In the genomic region with DNA sequence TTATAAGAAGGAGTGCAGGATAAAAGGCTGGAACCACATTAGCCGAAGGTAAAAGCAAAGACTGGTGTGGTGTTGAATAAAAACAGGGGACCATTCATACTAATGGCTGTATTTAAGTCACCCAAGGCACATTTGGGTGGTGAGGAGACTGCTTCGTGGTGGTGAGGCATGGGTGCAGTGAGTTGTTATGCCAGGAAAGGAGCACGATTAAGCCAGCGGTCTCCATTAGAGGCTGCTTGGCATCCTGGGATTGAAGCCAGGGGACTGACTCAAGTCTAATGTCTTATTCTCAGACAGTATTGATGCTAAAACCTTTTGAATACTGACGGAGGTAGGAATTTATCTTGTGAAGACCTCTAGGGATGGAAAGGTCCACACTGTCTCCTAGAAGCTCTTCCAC, we compare ENCODE assay signal across 1 cellular context.
TF ChIP-seq lines count a peak whose summit lies in the region.

No MANE protein-coding gene starts in this region.

TF ChIP-seq in liver, 16 proteins besides CTCF, POLR2A, EP300 and RAD21 (continued from another document):
- TF ChIP-seq, protein P1, sequence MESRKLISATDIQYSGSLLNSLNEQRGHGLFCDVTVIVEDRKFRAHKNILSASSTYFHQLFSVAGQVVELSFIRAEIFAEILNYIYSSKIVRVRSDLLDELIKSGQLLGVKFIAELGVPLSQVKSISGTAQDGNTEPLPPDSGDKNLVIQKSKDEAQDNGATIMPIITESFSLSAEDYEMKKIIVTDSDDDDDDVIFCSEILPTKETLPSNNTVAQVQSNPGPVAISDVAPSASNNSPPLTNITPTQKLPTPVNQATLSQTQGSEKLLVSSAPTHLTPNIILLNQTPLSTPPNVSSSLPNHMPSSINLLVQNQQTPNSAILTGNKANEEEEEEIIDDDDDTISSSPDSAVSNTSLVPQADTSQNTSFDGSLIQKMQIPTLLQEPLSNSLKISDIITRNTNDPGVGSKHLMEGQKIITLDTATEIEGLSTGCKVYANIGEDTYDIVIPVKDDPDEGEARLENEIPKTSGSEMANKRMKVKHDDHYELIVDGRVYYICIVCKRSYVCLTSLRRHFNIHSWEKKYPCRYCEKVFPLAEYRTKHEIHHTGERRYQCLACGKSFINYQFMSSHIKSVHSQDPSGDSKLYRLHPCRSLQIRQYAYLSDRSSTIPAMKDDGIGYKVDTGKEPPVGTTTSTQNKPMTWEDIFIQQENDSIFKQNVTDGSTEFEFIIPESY (IDR thresholded peaks at IDR 0.05) = no peak
- TF ChIP-seq FOXA1 (IDR thresholded peaks at IDR 0.05) = no peak
- TF ChIP-seq FOXA2 (IDR thresholded peaks at IDR 0.05) = no peak
- TF ChIP-seq JUND (IDR thresholded peaks at IDR 0.05) = no peak
